ENCODE assay signal across 1 cellular context in genomic region chr9:137076636-137077009, GRCh38.
TF ChIP-seq lines count a peak whose summit lies in the region.

No MANE protein-coding gene starts in this region.

TF ChIP-seq in K562, 482 proteins besides CTCF, POLR2A, EP300 and RAD21:
- TF ChIP-seq SMARCB1 (IDR thresholded peaks at IDR 0.05; ENCODE audit: insufficient read length, low read depth) (no peak), HMGN3 (IDR thresholded peaks at IDR 0.05; ENCODE audit: borderline replicate concordance, extremely low read depth, insufficient read length, low read depth, low read length) (peak; percentile 2), NFE2 (IDR thresholded peaks at IDR 0.05; ENCODE audit: low read depth) (no peak), BRD9 (IDR thresholded peaks at IDR 0.05; ENCODE audit: low read depth, partially characterized antibody) (no peak)
